Comparison of ENCODE assay signal across 15 cellular contexts in genomic region chr16:741986-742629, GRCh38. TPM values are rescaled to one million over a fixed set of nuclear protein-coding genes. Genes with fewer than 3 reads are reported as not detected.
DNase-seq lines count a peak whose midpoint lies in the region; ATAC-seq, FAIRE-seq and TF ChIP-seq lines count a peak whose summit lies in the region.
"Had no signal": no experiment of that assay in that cellular context is flagged by ENCODE, and none has a peak within 500 bp of the region (broad histone marks: within the 10 kb centered on the region; RNA-seq: fewer than 3 reads in every experiment).

No MANE protein-coding gene starts in this region.

- peaks cover 7% of the 10 kb centered on the region for H3K36me3 Mint-ChIP-seq in activated CD8-positive, alpha-beta memory T cell treated with anti-CD3 and anti-CD28 coated beads, Interleukin-2, amount 10 ng/mL, durations not matched to agents 7 days and 5 days
- H3K36me3 Mint-ChIP-seq in IgD-negative memory B cell (peaks cover 2% of the 10 kb centered on the region), astrocyte (ENCODE audit: low read depth, unreplicated experiment) (peaks cover 2% of the 10 kb centered on the region)

- in situ Hi-C loops in G401 (cut with HindIII; ENCODE audit: low sequenced_read_pairs) = no loop called here

- H3K4me3 Mint-ChIP-seq in activated CD8-positive, alpha-beta memory T cell treated with anti-CD3 and anti-CD28 coated beads, Interleukin-2, amount 10 ng/mL, durations not matched to agents 7 days and 5 days = peak overlapping the region; percentile 69
- H3K4me3 Mint-ChIP-seq in IgD-negative memory B cell = peak overlapping the region; percentile 54 to 98 (median 84)
- peak overlapping the region; percentile 81 for H3K4me3 Mint-ChIP-seq in astrocyte (ENCODE audit: unreplicated experiment)

- no peaks in the 10 kb centered on the region for H3K27me3 Mint-ChIP-seq in activated CD8-positive, alpha-beta memory T cell treated with anti-CD3 and anti-CD28 coated beads, Interleukin-2, amount 10 ng/mL, durations not matched to agents 7 days and 5 days
- H3K27me3 Mint-ChIP-seq in IgD-negative memory B cell = no peaks in the 10 kb centered on the region
- no peaks in the 10 kb centered on the region for H3K27me3 Mint-ChIP-seq in astrocyte (ENCODE audit: low read depth, unreplicated experiment)

- H4K20me1 ChIP-seq in astrocyte (ENCODE audit: insufficient read depth, low read length) = peaks cover 5% of the 10 kb centered on the region

- H3K79me2 ChIP-seq in astrocyte (ENCODE audit: insufficient read depth, low read length) (peaks cover 11% of the 10 kb centered on the region), trophoblast cell (ENCODE audit: control insufficient read depth, insufficient read depth, low read length, poor library complexity) (peaks cover 7% of the 10 kb centered on the region)

- H3K14ac ChIP-seq in trophoblast cell (ENCODE audit: low read length) = no peak overlapping the region

- H2BK12ac ChIP-seq in trophoblast cell (ENCODE audit: low read length) = no peak overlapping the region

- H3K9ac ChIP-seq in astrocyte (ENCODE audit: low read length) (no peak overlapping the region), trophoblast cell (ENCODE audit: low read length) (no peak overlapping the region)

- H3K4me1 Mint-ChIP-seq in activated CD8-positive, alpha-beta memory T cell treated with anti-CD3 and anti-CD28 coated beads, Interleukin-2, amount 10 ng/mL, durations not matched to agents 7 days and 5 days = peaks cover 18% of the 10 kb centered on the region
- H3K4me1 Mint-ChIP-seq in IgD-negative memory B cell (peaks cover 9 to 10% (median 9%) of the 10 kb centered on the region in 3 donors), astrocyte (ENCODE audit: low read depth, unreplicated experiment) (peaks cover 2% of the 10 kb centered on the region)

- no peak for FAIRE-seq in astrocyte (lab: Jason Lieb, UNC)

- no peak for DNase-seq in activated CD8-positive, alpha-beta memory T cell treated with anti-CD3 and anti-CD28 coated beads, Interleukin-2, amount 10 ng/mL, durations not matched to agents 7 days and 5 days
- DNase-seq in activated CD8-positive, alpha-beta memory T cell treated with anti-CD3 and anti-CD28 coated beads, Interleukin-2, amount 50 U/mL, for 4 hours = no peak
- DNase-seq in astrocyte (ENCODE audit: low read depth) (no peak), trophoblast cell (no peak), G401 (ENCODE audit: low spot score) (no peak), occipital lobe (lab: John Stamatoyannopoulos, UW) (no peak), NCI-H1105 treated with DMSO at 0.1 percent for 48 hours (lab: John Stamatoyannopoulos, UW) (no peak)
- DNase-seq: activated CD8-positive, alpha-beta memory T cell treated with anti-CD3 and anti-CD28 coated beads, Interleukin-2, amount 50 U/mL, for 48 hours; DMS153; lower lobe of right lung; NCI-H1930; NCI-H69; Right ventricle myocardium superior; testis had no signal

- H4K8ac ChIP-seq in trophoblast cell (ENCODE audit: low read depth, low read length) = peak overlapping the region; percentile 2

- H3K27me3 ChIP-seq in astrocyte (ENCODE audit: insufficient read depth, low read length) = no peaks in the 10 kb centered on the region
- no peaks in the 10 kb centered on the region for H3K27me3 ChIP-seq in trophoblast cell (ENCODE audit: insufficient read depth, low read length)
- H3K27me3 ChIP-seq: testis had no signal

- no peaks in the 10 kb centered on the region for H3K9me3 Mint-ChIP-seq in activated CD8-positive, alpha-beta memory T cell treated with anti-CD3 and anti-CD28 coated beads, Interleukin-2, amount 10 ng/mL, durations not matched to agents 7 days and 5 days (ENCODE audit: low read depth)
- no peaks in the 10 kb centered on the region for H3K9me3 Mint-ChIP-seq in IgD-negative memory B cell
- no peaks in the 10 kb centered on the region for H3K9me3 Mint-ChIP-seq in astrocyte (ENCODE audit: unreplicated experiment)

- no CpG with 5 or more reads among the region's 15 CpGs for WGBS in trophoblast cell (ENCODE audit: extremely low coverage, insufficient coverage, insufficient read length)

- no peak overlapping the region for H3K27ac ChIP-seq in astrocyte (ENCODE audit: low read depth, low read length)
- no peak overlapping the region for H3K27ac ChIP-seq in trophoblast cell (ENCODE audit: low read depth, low read length)
- H3K27ac ChIP-seq: testis had no signal

- H3K23ac ChIP-seq in trophoblast cell (ENCODE audit: low read length) = no peak overlapping the region

- no peak overlapping the region for H2BK120ac ChIP-seq in trophoblast cell (ENCODE audit: insufficient read depth, low read length, poor library complexity)

- H4K12ac ChIP-seq in trophoblast cell (ENCODE audit: low read depth, low read length) = no peak overlapping the region

- no peak overlapping the region for H4K91ac ChIP-seq in trophoblast cell (ENCODE audit: low read depth, low read length)

- TF ChIP-seq CTCF in astrocyte (IDR thresholded peaks at IDR 0.05; ENCODE audit: insufficient read depth, low read depth, low read length) = no peak

- ATAC-seq in activated CD8-positive, alpha-beta memory T cell treated with anti-CD3 and anti-CD28 coated beads, Interleukin-2, amount 10 ng/mL, durations not matched to agents 7 days and 5 days = no peak

- no peak overlapping the region for H2AFZ ChIP-seq in astrocyte (ENCODE audit: low read depth, low read length)
- H2AFZ ChIP-seq in trophoblast cell (ENCODE audit: insufficient read depth, low read length, poor library complexity) = no peak overlapping the region

- H3K27ac Mint-ChIP-seq in activated CD8-positive, alpha-beta memory T cell treated with anti-CD3 and anti-CD28 coated beads, Interleukin-2, amount 10 ng/mL, durations not matched to agents 7 days and 5 days = peak overlapping the region; percentile 32
- H3K27ac Mint-ChIP-seq in IgD-negative memory B cell (peak overlapping the region in 2 of 3 donors; percentile 57 to 82), astrocyte (ENCODE audit: unreplicated experiment) (no peak overlapping the region)

- peaks cover 8% of the 10 kb centered on the region for H3K79me1 ChIP-seq in trophoblast cell (ENCODE audit: low read length)

- CTCF ChIA-PET in activated CD8-positive, alpha-beta memory T cell treated with anti-CD3 and anti-CD28 coated beads, Interleukin-2, amount 10 ng/mL, durations not matched to agents 7 days and 5 days (lab: Charles Lee) = interaction anchor here (1.1 to 5.1 kb wide), 12 partner anchors 12 to 361 kb away, joined by 3 to 22 read pairs (median 8); partner anchors contain the start of genes ANTKMT, CCDC78, RPUSD1 and STUB1

- no peak overlapping the region for H2AK5ac ChIP-seq in trophoblast cell (ENCODE audit: low read length)

- no peak overlapping the region for H2BK5ac ChIP-seq in trophoblast cell (ENCODE audit: low read depth, low read length, poor library complexity)

- H3K36me3 ChIP-seq in astrocyte (ENCODE audit: insufficient read depth, low read length) = peaks cover 2% of the 10 kb centered on the region
- H3K36me3 ChIP-seq in trophoblast cell (ENCODE audit: control insufficient read depth in 1 of 2, insufficient read depth in 2 of 2, low read length in 2 of 2) = peaks cover 4 to 5% of the 10 kb centered on the region in 2 experiments

- no peak overlapping the region for H3K4ac ChIP-seq in trophoblast cell (ENCODE audit: low read depth, low read length)

- no peaks in the 10 kb centered on the region for H3K9me3 ChIP-seq in astrocyte (ENCODE audit: insufficient read depth, low read depth, low read length)
- no peaks in the 10 kb centered on the region for H3K9me3 ChIP-seq in trophoblast cell (ENCODE audit: insufficient read depth, low read depth, low read length)
- H3K9me3 ChIP-seq: lower lobe of right lung, testis had no signal

- H3K4me3 ChIP-seq in astrocyte (ENCODE audit: insufficient read depth, low read depth, low read length) = no peak overlapping the region
- no peak overlapping the region for H3K4me3 ChIP-seq in trophoblast cell (ENCODE audit: low read depth, low read length)

- H3K4me1 ChIP-seq in astrocyte (ENCODE audit: insufficient read depth, low read length) (peaks cover 9% of the 10 kb centered on the region), trophoblast cell (ENCODE audit: control insufficient read depth in 1 of 2, insufficient read depth in 2 of 2, low read length in 2 of 2) (peaks cover 0 to 9% of the 10 kb centered on the region in 2 experiments)

- H3K4me2 ChIP-seq in astrocyte (ENCODE audit: low read length) = no peak overlapping the region
- H3K4me2 ChIP-seq in trophoblast cell (ENCODE audit: low read length) = no peak overlapping the region

- H3K18ac ChIP-seq in trophoblast cell (ENCODE audit: low read length) = no peak overlapping the region

RNA-seq across cellular contexts. Expression of gene CIAO3, which starts 1.3 kb away (rescaled TPM):
- total RNA-seq in activated CD8-positive, alpha-beta memory T cell treated with anti-CD3 and anti-CD28 coated beads, Interleukin-2, amount 10 ng/mL, durations not matched to agents 7 days and 5 days = 10 to 100 TPM; 34.8 to 37.0 TPM
- 29.4 TPM for polyA plus RNA-seq in IgD-negative memory B cell
- total RNA-seq in astrocyte (18.5 and 19.6 TPM in 2 replicates), occipital lobe (48.8 TPM)
- polyA plus RNA-seq in trophoblast cell (2013) = 16.6 and 16.8 TPM in 2 replicates
- total RNA-seq in G401 (2014; rRNA removed; shearing (Covaris generic)) = 29.6 and 49.4 TPM in 2 replicates

RNA-seq across cellular contexts. Expression of gene HAGHL, which starts 15.2 kb away (rescaled TPM):
- total RNA-seq in activated CD8-positive, alpha-beta memory T cell treated with anti-CD3 and anti-CD28 coated beads, Interleukin-2, amount 10 ng/mL, durations not matched to agents 7 days and 5 days = 10 to 100 TPM; 13.0 to 14.3 TPM
- 10.0 TPM for polyA plus RNA-seq in IgD-negative memory B cell
- total RNA-seq in astrocyte (15.5 and 17.6 TPM in 2 replicates), occipital lobe (7.0 TPM)
- polyA plus RNA-seq in trophoblast cell (2013) = 1.9 and 2.3 TPM in 2 replicates
- 42.3 and 43.1 TPM in 2 replicates for total RNA-seq in G401 (2014; rRNA removed; shearing (Covaris generic))

RNA-seq across cellular contexts. Expression of gene CCDC78, which starts 15.9 kb away (rescaled TPM):
- 1 to 10 TPM; 2.5 to 2.9 TPM for total RNA-seq in activated CD8-positive, alpha-beta memory T cell treated with anti-CD3 and anti-CD28 coated beads, Interleukin-2, amount 10 ng/mL, durations not matched to agents 7 days and 5 days
- polyA plus RNA-seq in IgD-negative memory B cell = 0.74 TPM
- 2.1 and 4.7 TPM in 2 replicates for total RNA-seq in astrocyte
- 0.86 and 1.3 TPM in 2 replicates for polyA plus RNA-seq in trophoblast cell (2013)
- 20.0 and 26.4 TPM in 2 replicates for total RNA-seq in G401 (2014; rRNA removed; shearing (Covaris generic))
- 4.2 TPM for total RNA-seq in occipital lobe

RNA-seq across cellular contexts. Expression of gene MSLN, which starts 18.4 kb away (rescaled TPM):
- not detected for total RNA-seq in activated CD8-positive, alpha-beta memory T cell treated with anti-CD3 and anti-CD28 coated beads, Interleukin-2, amount 10 ng/mL, durations not matched to agents 7 days and 5 days
- not detected for polyA plus RNA-seq in IgD-negative memory B cell
- not detected in 2 replicates for total RNA-seq in astrocyte
- polyA plus RNA-seq in trophoblast cell (2013) = 0.16 and 0.17 TPM in 2 replicates
- 0.14 and 1.8 TPM in 2 replicates for total RNA-seq in G401 (2014; rRNA removed; shearing (Covaris generic))
- total RNA-seq in occipital lobe = not detected

RNA-seq across cellular contexts. Expression of gene ANTKMT, which starts 21.2 kb away (rescaled TPM):
- total RNA-seq in activated CD8-positive, alpha-beta memory T cell treated with anti-CD3 and anti-CD28 coated beads, Interleukin-2, amount 10 ng/mL, durations not matched to agents 7 days and 5 days = 10 to 100 TPM; 14.8 to 21.1 TPM
- polyA plus RNA-seq in IgD-negative memory B cell = 84.7 TPM
- total RNA-seq in astrocyte = 22.6 and 26.6 TPM in 2 replicates
- 17.0 and 18.0 TPM in 2 replicates for polyA plus RNA-seq in trophoblast cell (2013)
- 45.5 and 47.6 TPM in 2 replicates for total RNA-seq in G401 (2014; rRNA removed; shearing (Covaris generic))
- total RNA-seq in occipital lobe = 11.5 TPM
